Comparison of ENCODE assay signal across 2 cellular contexts in genomic region chr16:71915350-71915749, GRCh38.
TF ChIP-seq lines count a peak whose summit lies in the region.

No MANE protein-coding gene starts in this region.

TF ChIP-seq in WTC11, 78 proteins besides CTCF, POLR2A, EP300 and RAD21:
- TF ChIP-seq STAT6 (CRISPR knock-in tag; conservative IDR thresholded peaks at IDR 0.05; ENCODE audit: low read depth) (no peak), TEAD4 (CRISPR knock-in tag; IDR thresholded peaks at IDR 0.05) (no peak), RELA (CRISPR knock-in tag; IDR thresholded peaks at IDR 0.05; ENCODE audit: borderline replicate concordance) (no peak), NR2C2 (CRISPR knock-in tag; IDR thresholded peaks at IDR 0.05) (no peak), ZBTB21 (CRISPR knock-in tag; IDR thresholded peaks at IDR 0.05; ENCODE audit: borderline replicate concordance) (no peak), ESRRA (CRISPR knock-in tag; IDR thresholded peaks at IDR 0.05; ENCODE audit: borderline replicate concordance) (no peak), JAZF1 (CRISPR knock-in tag; IDR thresholded peaks at IDR 0.05) (no peak), FOXJ3 (CRISPR knock-in tag; IDR thresholded peaks at IDR 0.05; ENCODE audit: borderline replicate concordance) (no peak), ZNF425 (CRISPR knock-in tag; conservative IDR thresholded peaks at IDR 0.05) (no peak)
- TF ChIP-seq, protein P1, sequence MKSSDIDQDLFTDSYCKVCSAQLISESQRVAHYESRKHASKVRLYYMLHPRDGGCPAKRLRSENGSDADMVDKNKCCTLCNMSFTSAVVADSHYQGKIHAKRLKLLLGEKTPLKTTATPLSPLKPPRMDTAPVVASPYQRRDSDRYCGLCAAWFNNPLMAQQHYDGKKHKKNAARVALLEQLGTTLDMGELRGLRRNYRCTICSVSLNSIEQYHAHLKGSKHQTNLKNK (CRISPR knock-in tag; IDR thresholded peaks at IDR 0.05), result no peak

TF ChIP-seq in HepG2, 621 proteins besides CTCF, POLR2A, EP300 and RAD21:
- peak; percentile 25; the same call in 1 of the 2 replicates for TF ChIP-seq ZNF317 (CRISPR knock-in tag; IDR thresholded peaks at IDR 0.05)
- TF ChIP-seq, protein P2, sequence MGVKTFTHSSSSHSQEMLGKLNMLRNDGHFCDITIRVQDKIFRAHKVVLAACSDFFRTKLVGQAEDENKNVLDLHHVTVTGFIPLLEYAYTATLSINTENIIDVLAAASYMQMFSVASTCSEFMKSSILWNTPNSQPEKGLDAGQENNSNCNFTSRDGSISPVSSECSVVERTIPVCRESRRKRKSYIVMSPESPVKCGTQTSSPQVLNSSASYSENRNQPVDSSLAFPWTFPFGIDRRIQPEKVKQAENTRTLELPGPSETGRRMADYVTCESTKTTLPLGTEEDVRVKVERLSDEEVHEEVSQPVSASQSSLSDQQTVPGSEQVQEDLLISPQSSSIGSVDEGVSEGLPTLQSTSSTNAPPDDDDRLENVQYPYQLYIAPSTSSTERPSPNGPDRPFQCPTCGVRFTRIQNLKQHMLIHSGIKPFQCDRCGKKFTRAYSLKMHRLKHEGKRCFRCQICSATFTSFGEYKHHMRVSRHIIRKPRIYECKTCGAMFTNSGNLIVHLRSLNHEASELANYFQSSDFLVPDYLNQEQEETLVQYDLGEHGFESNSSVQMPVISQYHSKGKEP (CRISPR knock-in tag; IDR thresholded peaks at IDR 0.05), result no peak
TF ChIP-seq in HepG2: peak in this region for 1.
